8 cellular contexts compared by ENCODE assay signal in genomic region chr16:71790283-71790682, GRCh38. TPM values are rescaled to one million over a fixed set of nuclear protein-coding genes. Genes with fewer than 3 reads are reported as not detected.
DNase-seq lines count a peak whose midpoint lies in the region; ATAC-seq and TF ChIP-seq lines count a peak whose summit lies in the region.
"Not testable (repeated sequence)": the region's sequence is repeated elsewhere in the genome, so short reads cannot be mapped to it uniquely, and the experiment has no call there.

No MANE protein-coding gene starts in this region.

- H3K4me1 Mint-ChIP-seq in activated CD4-positive, alpha-beta T cell treated with anti-CD3 and anti-CD28 coated beads, Interleukin-2, amount 10 ng/mL, durations not matched to agents 24 days and 14 days = peaks cover 38% of the 10 kb centered on the region
- H3K4me1 Mint-ChIP-seq in activated T-helper 1 cell treated with anti-CD3 and anti-CD28 coated beads, Interleukin-12 subunit alpha, Interleukin-12 subunit beta, Interleukin-2, Interleukin-4 antibody, amounts not matched to agents 30 ng/mL and 10 ng/mL and 1 ng/mL, durations not matched to agents 14 hours and 24 hours and 36 hours (ENCODE audit: low read depth) = peaks cover 38% of the 10 kb centered on the region
- H3K4me1 Mint-ChIP-seq in activated naive CD8-positive, alpha-beta T cell treated with anti-CD3 and anti-CD28 coated beads, Interleukin-2, amount 50 U/mL, for 24 hours = peaks cover 47% of the 10 kb centered on the region
- peaks cover 24% of the 10 kb centered on the region for H3K4me1 Mint-ChIP-seq in memory B cell
- H3K4me1 Mint-ChIP-seq in neural crest cell = not testable (repeated sequence)

- not testable (repeated sequence) for H3K36me3 ChIP-seq in ACC112 (ENCODE audit: insufficient read depth, low read length); KMS-11 (ENCODE audit: insufficient read depth)

- H3K27ac ChIP-seq in ACC112 (ENCODE audit: low read depth, low read length) = 0 out of 2 replicates have a peak overlapping the region, but pooled peaks have one; percentile 35
- peak overlapping the region; percentile 1; the same call in 1 of the 2 replicates for H3K27ac ChIP-seq in KMS-11

- H3K9ac ChIP-seq in KMS-11 = not testable (repeated sequence)

- H3K79me2 ChIP-seq in ACC112 (ENCODE audit: control insufficient read depth, insufficient read depth, low read length, unreplicated experiment) = peaks cover 76% of the 10 kb centered on the region
- peaks cover 81% of the 10 kb centered on the region for H3K79me2 ChIP-seq in KMS-11 (ENCODE audit: insufficient read depth, low read depth)

- intact Hi-C loops in activated CD4-positive, alpha-beta T cell treated with anti-CD3 and anti-CD28 coated beads, Interleukin-2, amount 10 ng/mL, durations not matched to agents 24 days and 14 days (cut with micrococcal nuclease); activated T-helper 1 cell treated with anti-CD3 and anti-CD28 coated beads, Interleukin-12 subunit alpha, Interleukin-12 subunit beta, Interleukin-2, Interleukin-4 antibody, amounts not matched to agents 30 ng/mL and 10 ng/mL and 1 ng/mL, durations not matched to agents 14 hours and 24 hours and 36 hours (cut with micrococcal nuclease): not testable (repeated sequence)

- not testable (repeated sequence) for TF ChIP-seq CTCF in KMS-11 (conservative IDR thresholded peaks at IDR 0.05; ENCODE audit: low read depth, low read length); choroid plexus epithelial cell (conservative IDR thresholded peaks at IDR 0.05; ENCODE audit: low read depth, low read length); neural crest cell (conservative IDR thresholded peaks at IDR 0.05)

- H3K27me3 ChIP-seq in ACC112 (ENCODE audit: insufficient read depth, low read length); KMS-11 (ENCODE audit: insufficient read depth, low read depth): not testable (repeated sequence)

- H3K36me3 Mint-ChIP-seq in activated CD4-positive, alpha-beta T cell treated with anti-CD3 and anti-CD28 coated beads, Interleukin-2, amount 10 ng/mL, durations not matched to agents 24 days and 14 days (ENCODE audit: low read depth) = peaks cover 25% of the 10 kb centered on the region
- peaks cover 21% of the 10 kb centered on the region for H3K36me3 Mint-ChIP-seq in activated T-helper 1 cell treated with anti-CD3 and anti-CD28 coated beads, Interleukin-12 subunit alpha, Interleukin-12 subunit beta, Interleukin-2, Interleukin-4 antibody, amounts not matched to agents 30 ng/mL and 10 ng/mL and 1 ng/mL, durations not matched to agents 14 hours and 24 hours and 36 hours (ENCODE audit: low read depth)
- H3K36me3 Mint-ChIP-seq in activated naive CD8-positive, alpha-beta T cell treated with anti-CD3 and anti-CD28 coated beads, Interleukin-2, amount 50 U/mL, for 24 hours (ENCODE audit: low read depth) = peaks cover 24% of the 10 kb centered on the region
- peaks cover 12% of the 10 kb centered on the region for H3K36me3 Mint-ChIP-seq in memory B cell
- H3K36me3 Mint-ChIP-seq in neural crest cell (ENCODE audit: low read depth) = not testable (repeated sequence)

- not testable (repeated sequence) for H4K20me1 ChIP-seq in KMS-11 (ENCODE audit: insufficient read depth)

- H3K9me3 Mint-ChIP-seq in activated CD4-positive, alpha-beta T cell treated with anti-CD3 and anti-CD28 coated beads, Interleukin-2, amount 10 ng/mL, durations not matched to agents 24 days and 14 days; activated T-helper 1 cell treated with anti-CD3 and anti-CD28 coated beads, Interleukin-12 subunit alpha, Interleukin-12 subunit beta, Interleukin-2, Interleukin-4 antibody, amounts not matched to agents 30 ng/mL and 10 ng/mL and 1 ng/mL, durations not matched to agents 14 hours and 24 hours and 36 hours; activated naive CD8-positive, alpha-beta T cell treated with anti-CD3 and anti-CD28 coated beads, Interleukin-2, amount 50 U/mL, for 24 hours; memory B cell; neural crest cell: not testable (repeated sequence)

- not testable (repeated sequence) for H3K27me3 Mint-ChIP-seq in activated CD4-positive, alpha-beta T cell treated with anti-CD3 and anti-CD28 coated beads, Interleukin-2, amount 10 ng/mL, durations not matched to agents 24 days and 14 days; activated T-helper 1 cell treated with anti-CD3 and anti-CD28 coated beads, Interleukin-12 subunit alpha, Interleukin-12 subunit beta, Interleukin-2, Interleukin-4 antibody, amounts not matched to agents 30 ng/mL and 10 ng/mL and 1 ng/mL, durations not matched to agents 14 hours and 24 hours and 36 hours (ENCODE audit: insufficient read depth); activated naive CD8-positive, alpha-beta T cell treated with anti-CD3 and anti-CD28 coated beads, Interleukin-2, amount 50 U/mL, for 24 hours; memory B cell; neural crest cell (ENCODE audit: low read depth)

- H2AFZ ChIP-seq in ACC112 (ENCODE audit: low read length, unreplicated experiment); KMS-11 (ENCODE audit: low read depth): not testable (repeated sequence)

- H3K4me3 Mint-ChIP-seq in activated CD4-positive, alpha-beta T cell treated with anti-CD3 and anti-CD28 coated beads, Interleukin-2, amount 10 ng/mL, durations not matched to agents 24 days and 14 days = peak overlapping the region; percentile 51
- H3K4me3 Mint-ChIP-seq in activated T-helper 1 cell treated with anti-CD3 and anti-CD28 coated beads, Interleukin-12 subunit alpha, Interleukin-12 subunit beta, Interleukin-2, Interleukin-4 antibody, amounts not matched to agents 30 ng/mL and 10 ng/mL and 1 ng/mL, durations not matched to agents 14 hours and 24 hours and 36 hours; activated naive CD8-positive, alpha-beta T cell treated with anti-CD3 and anti-CD28 coated beads, Interleukin-2, amount 50 U/mL, for 24 hours; memory B cell; neural crest cell: not testable (repeated sequence)

- not testable (repeated sequence) for ATAC-seq in activated naive CD8-positive, alpha-beta T cell treated with anti-CD3 and anti-CD28 coated beads, Interleukin-2, amount 50 U/mL, for 24 hours; memory B cell (ENCODE audit: low read depth)

- H3K4me3 ChIP-seq in ACC112 (ENCODE audit: low read depth, low read length); KMS-11 (IDR thresholded peaks at IDR 0.05; ENCODE audit: insufficient read depth, low read depth, low read length); choroid plexus epithelial cell (ENCODE audit: low read depth, low read length): not testable (repeated sequence)

- not testable (repeated sequence) for H3K4me1 ChIP-seq in ACC112 (ENCODE audit: control insufficient read depth, insufficient read depth, low read length, unreplicated experiment)
- peaks cover 53% of the 10 kb centered on the region for H3K4me1 ChIP-seq in KMS-11 (ENCODE audit: low read depth, poor library complexity, severe bottlenecking)

- H3K4me2 ChIP-seq in KMS-11 = peak overlapping the region; percentile 37

- DNase-seq in activated CD4-positive, alpha-beta T cell treated with anti-CD3 and anti-CD28 coated beads, Interleukin-2, amount 10 ng/mL, durations not matched to agents 24 days and 14 days = peak; percentile 57
- DNase-seq in activated T-helper 1 cell treated with anti-CD3 and anti-CD28 coated beads, Interleukin-12 subunit alpha, Interleukin-12 subunit beta, Interleukin-2, Interleukin-4 antibody, amounts not matched to agents 30 ng/mL and 10 ng/mL and 1 ng/mL, durations not matched to agents 14 hours and 24 hours and 36 hours (ENCODE audit: low spot score); activated naive CD8-positive, alpha-beta T cell treated with anti-CD3 and anti-CD28 coated beads, Interleukin-2, amount 50 U/mL, for 24 hours; memory B cell (ENCODE audit: low spot score in 2 of 2); neural crest cell (ENCODE audit: low read depth, low spot score): not testable (repeated sequence)
- peak; percentile 20 for DNase-seq in choroid plexus epithelial cell (ENCODE audit: low read depth)

- H3K27ac Mint-ChIP-seq in activated CD4-positive, alpha-beta T cell treated with anti-CD3 and anti-CD28 coated beads, Interleukin-2, amount 10 ng/mL, durations not matched to agents 24 days and 14 days = peak overlapping the region; percentile 54
- H3K27ac Mint-ChIP-seq in activated T-helper 1 cell treated with anti-CD3 and anti-CD28 coated beads, Interleukin-12 subunit alpha, Interleukin-12 subunit beta, Interleukin-2, Interleukin-4 antibody, amounts not matched to agents 30 ng/mL and 10 ng/mL and 1 ng/mL, durations not matched to agents 14 hours and 24 hours and 36 hours = peak overlapping the region; percentile 27
- peak overlapping the region; percentile 29 for H3K27ac Mint-ChIP-seq in activated naive CD8-positive, alpha-beta T cell treated with anti-CD3 and anti-CD28 coated beads, Interleukin-2, amount 50 U/mL, for 24 hours
- H3K27ac Mint-ChIP-seq in memory B cell (peak overlapping the region; percentile 19), neural crest cell (ENCODE audit: unreplicated experiment) (peak overlapping the region; percentile 81)

RNA-seq across cellular contexts. Expression of gene AP1G1, which starts 18.4 kb away (rescaled TPM):
- 98.3 and 99.5 TPM in 2 replicates for total RNA-seq in activated CD4-positive, alpha-beta T cell treated with anti-CD3 and anti-CD28 coated beads, Interleukin-2, amount 10 ng/mL, durations not matched to agents 24 days and 14 days
- total RNA-seq in activated T-helper 1 cell treated with anti-CD3 and anti-CD28 coated beads, Interleukin-12 subunit alpha, Interleukin-12 subunit beta, Interleukin-2, Interleukin-4 antibody, amounts not matched to agents 30 ng/mL and 10 ng/mL and 1 ng/mL, durations not matched to agents 14 hours and 24 hours and 36 hours = 85.5 and 90.7 TPM in 2 replicates
- 95.9 and 98.6 TPM in 2 replicates for total RNA-seq in neural crest cell

RNA-seq across cellular contexts. Expression of gene ATXN1L, which starts 55.5 kb away (rescaled TPM):
- total RNA-seq in activated CD4-positive, alpha-beta T cell treated with anti-CD3 and anti-CD28 coated beads, Interleukin-2, amount 10 ng/mL, durations not matched to agents 24 days and 14 days = 16.7 and 19.3 TPM in 2 replicates
- 20.1 and 20.6 TPM in 2 replicates for total RNA-seq in activated T-helper 1 cell treated with anti-CD3 and anti-CD28 coated beads, Interleukin-12 subunit alpha, Interleukin-12 subunit beta, Interleukin-2, Interleukin-4 antibody, amounts not matched to agents 30 ng/mL and 10 ng/mL and 1 ng/mL, durations not matched to agents 14 hours and 24 hours and 36 hours
- total RNA-seq in neural crest cell = 27.4 and 28.4 TPM in 2 replicates

Comparison
In these comparisons a context has a peak if more than half of its experiments do, and no peak if none do; other contexts are left out.
1. H3K27ac Mint-ChIP-seq: peak in every context shown above with its lines; median percentile 81 in neural crest cell; 54 in activated CD4-positive, alpha-beta T cell treated with anti-CD3 and anti-CD28 coated beads, Interleukin-2, amount 10 ng/mL, durations not matched to agents 24 days and 14 days; 29 in activated naive CD8-positive, alpha-beta T cell treated with anti-CD3 and anti-CD28 coated beads, Interleukin-2, amount 50 U/mL, for 24 hours; 27 in activated T-helper 1 cell treated with anti-CD3 and anti-CD28 coated beads, Interleukin-12 subunit alpha, Interleukin-12 subunit beta, Interleukin-2, Interleukin-4 antibody, amounts not matched to agents 30 ng/mL and 10 ng/mL and 1 ng/mL, durations not matched to agents 14 hours and 24 hours and 36 hours; 19 in memory B cell.